ENCODE assay signal across 1 cellular context in genomic region chr13:91493442-91493841, GRCh38.
TF ChIP-seq lines count a peak whose summit lies in the region.

No MANE protein-coding gene starts in this region.

TF ChIP-seq in K562, 482 proteins besides CTCF, POLR2A, EP300 and RAD21 (continued from another document):
- TF ChIP-seq SRSF7 (optimal IDR thresholded peaks at IDR 0.05; ENCODE audit: low read depth, low read length) (no peak), ZFP30 (CRISPR knock-in tag; IDR thresholded peaks at IDR 0.05; ENCODE audit: borderline replicate concordance) (no peak), KHSRP (IDR thresholded peaks at IDR 0.05) (no peak), TEAD1 (CRISPR knock-in tag; IDR thresholded peaks at IDR 0.05) (no peak), PCBP2 (IDR thresholded peaks at IDR 0.05; ENCODE audit: low read depth, low read length, poor library complexity, severe bottlenecking) (peak; percentile 7), RFX7 (CRISPR knock-in tag; IDR thresholded peaks at IDR 0.05) (no peak), HSF4 (CRISPR knock-in tag; IDR thresholded peaks at IDR 0.05; ENCODE audit: borderline replicate concordance) (no peak), CEBPZ (IDR thresholded peaks at IDR 0.05; ENCODE audit: borderline replicate concordance, low read depth, low read length) (no peak), KAT7 (CRISPR knock-in tag; IDR thresholded peaks at IDR 0.05; ENCODE audit: borderline replicate concordance) (no peak), PBX2 (CRISPR knock-in tag; IDR thresholded peaks at IDR 0.05; ENCODE audit: low read depth) (peak; percentile 13; the same call in 1 of the 2 replicates), PBX2 (tag; conservative IDR thresholded peaks at IDR 0.05; ENCODE audit: low read depth) (no peak), ZBTB17 (CRISPR knock-in tag; IDR thresholded peaks at IDR 0.05) (no peak), JUND (IDR thresholded peaks at IDR 0.05; ENCODE audit: borderline replicate concordance, low read depth, low read length) (no peak), JUND (tag; IDR thresholded peaks at IDR 0.05; ENCODE audit: borderline replicate concordance, low read depth, low read length) (no peak), ZNF589 (CRISPR knock-in tag; IDR thresholded peaks at IDR 0.05; ENCODE audit: low read depth) (no peak), ETS2 (tag; IDR thresholded peaks at IDR 0.05; ENCODE audit: borderline replicate concordance, poor library complexity, severe bottlenecking) (no peak), EWSR1 (IDR thresholded peaks at IDR 0.05; ENCODE audit: borderline replicate concordance, low read depth, partially characterized antibody) (no peak), RBBP5 (IDR thresholded peaks at IDR 0.05; ENCODE audit: borderline replicate concordance, insufficient read depth, low read length, poor library complexity, severe bottlenecking) (no peak), L3MBTL2 (IDR thresholded peaks at IDR 0.05) (no peak), IRF2 (CRISPR knock-in tag; IDR thresholded peaks at IDR 0.05) (no peak), ZNF311 (CRISPR knock-in tag; IDR thresholded peaks at IDR 0.05) (no peak), ZNF609 (CRISPR knock-in tag; IDR thresholded peaks at IDR 0.05; ENCODE audit: borderline replicate concordance) (no peak), HDAC6 (IDR thresholded peaks at IDR 0.05; ENCODE audit: low read depth, low read length) (no peak), MBD2 (IDR thresholded peaks at IDR 0.05; ENCODE audit: borderline replicate concordance, low read depth) (no peak), ZNF146 (CRISPR knock-in tag; IDR thresholded peaks at IDR 0.05; ENCODE audit: unreplicated experiment) (no peak), NRF1 (conservative IDR thresholded peaks at IDR 0.05 in 1 of 2, IDR thresholded peaks at IDR 0.05 in 1 of 2) (no peak), SMARCA5 (IDR thresholded peaks at IDR 0.05) (no peak), BRD9 (IDR thresholded peaks at IDR 0.05; ENCODE audit: low read depth, partially characterized antibody) (no peak), HMG20B (CRISPR knock-in tag; IDR thresholded peaks at IDR 0.05) (no peak), ZNF408 (CRISPR knock-in tag; IDR thresholded peaks at IDR 0.05; ENCODE audit: low read depth) (no peak), ZKSCAN8 (CRISPR knock-in tag; IDR thresholded peaks at IDR 0.05) (no peak), KLF1 (tag; IDR thresholded peaks at IDR 0.05) (no peak), PHB2 (IDR thresholded peaks at IDR 0.05; ENCODE audit: low read depth) (no peak), CCNT2 (IDR thresholded peaks at IDR 0.05; ENCODE audit: borderline replicate concordance, extremely low read depth, insufficient read length, low read depth, low read length) (no peak), RCOR1 (IDR thresholded peaks at IDR 0.05; ENCODE audit: borderline replicate concordance in 1 of 2, low read depth in 2 of 2, low read length in 2 of 2) (no peak), ASH1L (IDR thresholded peaks at IDR 0.05; ENCODE audit: borderline replicate concordance, low read depth, partially characterized antibody) (no peak), STAG1 (CRISPR knock-in tag; IDR thresholded peaks at IDR 0.05; ENCODE audit: borderline replicate concordance) (0 out of 2 replicates have a peak, but pooled peaks have one; percentile 32), SP1 (CRISPR knock-in tag; IDR thresholded peaks at IDR 0.05) (no peak), ZNF3 (CRISPR knock-in tag; IDR thresholded peaks at IDR 0.05) (no peak), ZNF507 (tag; conservative IDR thresholded peaks at IDR 0.05) (0 out of 2 replicates have a peak, but pooled peaks have one; percentile 26), E2F5 (CRISPR knock-in tag; IDR thresholded peaks at IDR 0.05) (no peak)
- TF ChIP-seq, protein P1, sequence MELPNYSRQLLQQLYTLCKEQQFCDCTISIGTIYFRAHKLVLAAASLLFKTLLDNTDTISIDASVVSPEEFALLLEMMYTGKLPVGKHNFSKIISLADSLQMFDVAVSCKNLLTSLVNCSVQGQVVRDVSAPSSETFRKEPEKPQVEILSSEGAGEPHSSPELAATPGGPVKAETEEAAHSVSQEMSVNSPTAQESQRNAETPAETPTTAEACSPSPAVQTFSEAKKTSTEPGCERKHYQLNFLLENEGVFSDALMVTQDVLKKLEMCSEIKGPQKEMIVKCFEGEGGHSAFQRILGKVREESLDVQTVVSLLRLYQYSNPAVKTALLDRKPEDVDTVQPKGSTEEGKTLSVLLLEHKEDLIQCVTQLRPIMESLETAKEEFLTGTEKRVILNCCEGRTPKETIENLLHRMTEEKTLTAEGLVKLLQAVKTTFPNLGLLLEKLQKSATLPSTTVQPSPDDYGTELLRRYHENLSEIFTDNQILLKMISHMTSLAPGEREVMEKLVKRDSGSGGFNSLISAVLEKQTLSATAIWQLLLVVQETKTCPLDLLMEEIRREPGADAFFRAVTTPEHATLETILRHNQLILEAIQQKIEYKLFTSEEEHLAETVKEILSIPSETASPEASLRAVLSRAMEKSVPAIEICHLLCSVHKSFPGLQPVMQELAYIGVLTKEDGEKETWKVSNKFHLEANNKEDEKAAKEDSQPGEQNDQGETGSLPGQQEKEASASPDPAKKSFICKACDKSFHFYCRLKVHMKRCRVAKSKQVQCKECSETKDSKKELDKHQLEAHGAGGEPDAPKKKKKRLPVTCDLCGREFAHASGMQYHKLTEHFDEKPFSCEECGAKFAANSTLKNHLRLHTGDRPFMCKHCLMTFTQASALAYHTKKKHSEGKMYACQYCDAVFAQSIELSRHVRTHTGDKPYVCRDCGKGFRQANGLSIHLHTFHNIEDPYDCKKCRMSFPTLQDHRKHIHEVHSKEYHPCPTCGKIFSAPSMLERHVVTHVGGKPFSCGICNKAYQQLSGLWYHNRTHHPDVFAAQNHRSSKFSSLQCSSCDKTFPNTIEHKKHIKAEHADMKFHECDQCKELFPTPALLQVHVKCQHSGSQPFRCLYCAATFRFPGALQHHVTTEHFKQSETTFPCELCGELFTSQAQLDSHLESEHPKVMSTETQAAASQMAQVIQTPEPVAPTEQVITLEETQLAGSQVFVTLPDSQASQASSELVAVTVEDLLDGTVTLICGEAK (IDR thresholded peaks at IDR 0.05): no peak
- TF ChIP-seq, protein P1 (CRISPR knock-in tag; IDR thresholded peaks at IDR 0.05): 0 out of 2 replicates have a peak, but pooled peaks have one; percentile 40
TF ChIP-seq in K562: peak in this region for 7.
